ENCODE assay signal across 8 cellular contexts in genomic region chr1:24149854-24150227, GRCh38. TPM values are rescaled to one million over a fixed set of nuclear protein-coding genes. Genes with fewer than 3 reads are reported as not detected.
DNase-seq lines count a peak whose midpoint lies in the region; ATAC-seq and TF ChIP-seq lines count a peak whose summit lies in the region.

No MANE protein-coding gene starts in this region.

- no peaks in the 10 kb centered on the region for H3K27me3 ChIP-seq in foreskin keratinocyte

- peak overlapping the region; percentile 94 for H3K27ac ChIP-seq in foreskin keratinocyte

- TF ChIP-seq CTCF in foreskin keratinocyte (conservative IDR thresholded peaks at IDR 0.05), result no peak

- peak; percentile 76 for ATAC-seq in foreskin keratinocyte
- ATAC-seq in GM21515 (IDR thresholded peaks at IDR 0.05; ENCODE audit: unreplicated experiment), result no peak
- ATAC-seq in GM18517 (IDR thresholded peaks at IDR 0.05; ENCODE audit: unreplicated experiment), result no peak

- DNase-seq in HUDEP-2 (lab: John Stamatoyannopoulos, UW; ENCODE audit: unreplicated experiment in 76 of 76) (peak in 59 of 76 experiments; percentile 6 to 70 (median 39)), foreskin keratinocyte (peak; percentile 70 to 85), DMS114 treated with DMSO at 0.1 percent for 48 hours (lab: John Stamatoyannopoulos, UW; ENCODE audit: unreplicated experiment) (no peak), NCI-H510A (lab: John Stamatoyannopoulos, UW) (no peak)
- peak; percentile 13 to 51 for DNase-seq in activated CD4-positive, alpha-beta T cell treated with anti-CD3 and anti-CD28 coated beads, Interleukin-2, amount 50 U/mL, for 24 hours (ENCODE audit: low read depth in 1 of 2, low spot score in 1 of 2)
- DNase-seq in stimulated activated CD4-positive, alpha-beta T cell treated with anti-CD3 and anti-CD28 coated beads, Interleukin-2, amount 100 ng/mL, for 4 hours (ENCODE audit: low read depth), result peak; percentile 52

- peaks cover 15% of the 10 kb centered on the region for H3K4me1 ChIP-seq in foreskin keratinocyte

RNA-seq across cellular contexts. Expression of gene IL22RA1, which starts 6.9 kb away (rescaled TPM):
- 5.6 and 7.0 TPM in 2 replicates for total RNA-seq in foreskin keratinocyte
- polyA plus RNA-seq in foreskin keratinocyte, result 6.2 and 6.3 TPM in 2 replicates

RNA-seq across cellular contexts. Expression of gene IFNLR1, which starts 37.2 kb away (rescaled TPM):
- 10.9 and 11.9 TPM in 2 replicates for total RNA-seq in foreskin keratinocyte
- polyA plus RNA-seq in foreskin keratinocyte, result 6.1 and 9.5 TPM in 2 replicates

RNA-seq across cellular contexts. Expression of gene MYOM3, which starts 37.9 kb away (rescaled TPM):
- total RNA-seq in foreskin keratinocyte, result 0.07 and 0.31 TPM in 2 replicates
- polyA plus RNA-seq in foreskin keratinocyte, result 0.02 and 0.15 TPM in 2 replicates

Comparison
In these comparisons a context has a peak if more than half of its experiments do, and no peak if none do; other contexts are left out.
1. DNase-seq: peak in HUDEP-2 (59 of 76), activated CD4-positive, alpha-beta T cell treated with anti-CD3 and anti-CD28 coated beads, Interleukin-2, amount 50 U/mL, for 24 hours (2 of 2), foreskin keratinocyte (2 of 2) and stimulated activated CD4-positive, alpha-beta T cell treated with anti-CD3 and anti-CD28 coated beads, Interleukin-2, amount 100 ng/mL, for 4 hours (single experiment); none in DMS114 treated with DMSO at 0.1 percent for 48 hours (single experiment) and NCI-H510A (single experiment).